Comparison of ENCODE assay signal across 25 cellular contexts in the genomic region with DNA sequence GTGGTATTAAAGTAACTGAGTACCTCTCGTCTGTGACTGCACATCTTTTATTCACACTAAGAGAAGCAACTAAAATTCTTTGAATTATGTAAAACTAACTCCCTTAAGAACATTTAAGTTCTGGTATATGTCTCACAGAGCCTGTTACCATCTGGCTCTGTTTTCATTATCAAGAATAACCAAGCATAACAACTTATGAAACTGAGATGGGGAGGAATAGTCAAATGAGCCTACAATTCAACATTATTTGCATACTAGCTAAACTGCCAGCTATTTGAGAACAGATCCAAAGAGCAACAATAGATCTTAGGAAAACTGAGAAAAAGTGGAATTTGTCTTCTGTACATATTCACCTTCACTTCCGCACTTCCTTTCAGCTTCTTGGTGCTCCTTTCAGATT. TPM values are rescaled to one million over a fixed set of nuclear protein-coding genes. Genes with fewer than 3 reads are reported as not detected.
DNase-seq lines count a peak whose midpoint lies in the region; ATAC-seq, FAIRE-seq and TF ChIP-seq lines count a peak whose summit lies in the region.
"Had no signal": no experiment of that assay in that cellular context is flagged by ENCODE, and none has a peak within 500 bp of the region (broad histone marks: within the 10 kb centered on the region; RNA-seq: fewer than 3 reads in every experiment).

No MANE protein-coding gene starts in this region.

- no peaks in the 10 kb centered on the region for H3K36me3 ChIP-seq in K562 (ENCODE audit: control insufficient read depth, insufficient read depth, low read length)
- H3K36me3 ChIP-seq: gastrocnemius medialis, right atrium auricular region had no signal

- 38% methylated on average over 2 of the region's 2 CpGs for WGBS in K562 (ENCODE audit: insufficient coverage, low coverage, missing lambda C conversion rate)

- no peak overlapping the region for H2AFZ ChIP-seq in K562 (ENCODE audit: low read depth, low read length)
- H2AFZ ChIP-seq: PC-9 had no signal

- ATAC-seq in GM19025 (IDR thresholded peaks at IDR 0.05; ENCODE audit: low read depth, unreplicated experiment) (peak; percentile 51), GM21576 (IDR thresholded peaks at IDR 0.05; ENCODE audit: unreplicated experiment) (peak; percentile 46), HG03103 (IDR thresholded peaks at IDR 0.05; ENCODE audit: low read depth, unreplicated experiment) (peak; percentile 52), K562 (no peak)
- ATAC-seq: activated CD8-positive, alpha-beta T cell treated with anti-CD3 and anti-CD28 coated beads for 36 hours; gastrocnemius medialis had no signal

- no peak for TF ChIP-seq CTCF in K562 (IDR thresholded peaks at IDR 0.05 in 2 of 3, conservative IDR thresholded peaks at IDR 0.05 in 1 of 3; ENCODE audit: insufficient read depth in 2 of 3, low read depth in 1 of 3, low read length in 3 of 3)

- BruUV-seq in K562 (replicated peaks; lab: Mats Ljungman, UMichigan): no TSS peak

- H3K27ac ChIP-seq in K562 (ENCODE audit: extremely low read depth, low read depth, low read length): no peak overlapping the region
- H3K27ac ChIP-seq: gastrocnemius medialis, PC-9, right atrium auricular region, testis had no signal

- H3K4me2 ChIP-seq in K562 (ENCODE audit: insufficient read depth, low read length): no peak overlapping the region
- H3K4me2 ChIP-seq: PC-9 had no signal

- DNase-seq in K562 (ENCODE audit: extremely low read depth in 1 of 4, low spot score in 3 of 4) (no peak), NCI-H2196 treated with DMSO at 0.1 percent for 48 hours (lab: John Stamatoyannopoulos, UW; ENCODE audit: unreplicated experiment) (no peak), AG20443 (ENCODE audit: low spot score) (no peak), NOMO-1 treated with dmso at 0.1 percent for 144 hours (lab: John Stamatoyannopoulos, UW; ENCODE audit: unreplicated experiment) (no peak), NCI-H1105 (lab: John Stamatoyannopoulos, UW) (no peak)
- DNase-seq: activated CD8-positive, alpha-beta T cell treated with anti-CD3 and anti-CD28 coated beads for 36 hours; activated naive CD4-positive, alpha-beta T cell treated with anti-CD3 and anti-CD28 coated beads, Interleukin-2, amount 50 U/mL, for 16 hours; activated T-cell treated with anti-CD3 and anti-CD28 coated beads, Interleukin-2, amount 50 U/mL, for 1 hour; aorta; CD8-positive, alpha-beta memory T cell; cerebellar nuclear complex; DND-41; effector CD4-positive, alpha-beta T cell; gastrocnemius medialis; kidney glomerular epithelial cell; NCI-H1417 treated with DMSO at 0.1 percent for 48 hours; NCI-H2171 treated with DMSO at 0.1 percent for 48 hours; NCI-H82; PC-9; T-helper 2 cell; testis had no signal

- no peak for TF ChIP-seq EP300 in K562 (IDR thresholded peaks at IDR 0.05; ENCODE audit: low read length)

- CTCF ChIA-PET in K562 (lab: Yijun Ruan, JAX; ENCODE audit: low intra/inter-chr PET ratio): no interaction called here

- H3K9me1 ChIP-seq in K562 (ENCODE audit: control insufficient read depth, insufficient read depth, low read length): no peaks in the 10 kb centered on the region

- H4K20me1 ChIP-seq in K562 (replicated peaks; ENCODE audit: control insufficient read depth, insufficient read depth, low read length): no peaks in the 10 kb centered on the region

- no peaks in the 10 kb centered on the region for H3K9me3 ChIP-seq in K562 (replicated peaks; ENCODE audit: control insufficient read depth, insufficient read depth, low read depth, low read length)
- H3K9me3 ChIP-seq: gastrocnemius medialis, right atrium auricular region, testis had no signal

- no peak for TF ChIP-seq POLR2A in K562 (conservative IDR thresholded peaks at IDR 0.05)

- no peak for TF ChIP-seq RAD21 in K562 (CRISPR knock-in tag; conservative IDR thresholded peaks at IDR 0.05 in 1 of 2, IDR thresholded peaks at IDR 0.05 in 1 of 2)

- no peaks in the 10 kb centered on the region for H3K79me2 ChIP-seq in K562 (ENCODE audit: control insufficient read depth, insufficient read depth, low read length)

- in situ Hi-C loops in K562 (cut with MboI): no loop called here

- FAIRE-seq in K562 (lab: Jason Lieb, UNC): peak; percentile 49

- H3K9ac ChIP-seq in K562 (ENCODE audit: insufficient read depth in 1 of 2, low read depth in 2 of 2, low read length in 2 of 2): no peak overlapping the region

- no peak overlapping the region for H3K4me3 ChIP-seq in K562
- H3K4me3 ChIP-seq: gastrocnemius medialis, PC-9, right atrium auricular region, testis had no signal

- POLR2A ChIA-PET in K562 (lab: Yijun Ruan, JAX): no interaction called here

- no peaks in the 10 kb centered on the region for H3K27me3 ChIP-seq in K562 (ENCODE audit: control insufficient read depth in 2 of 2, insufficient read depth in 2 of 2, low read length in 2 of 2)
- H3K27me3 ChIP-seq: gastrocnemius medialis, right atrium auricular region, testis had no signal

- intact Hi-C loops in K562 (cut with micrococcal nuclease): no loop called here

- H3K4me1 ChIP-seq in K562 (replicated peaks in 1 of 2; ENCODE audit: control insufficient read depth in 2 of 2, insufficient read depth in 2 of 2, low read length in 2 of 2): peaks cover 0 to 9% of the 10 kb centered on the region in 2 experiments; a peak in 2 of 5 replicates
- H3K4me1 ChIP-seq: gastrocnemius medialis, right atrium auricular region, testis had no signal

TF ChIP-seq in K562, 482 proteins besides CTCF, POLR2A, EP300 and RAD21:
- TF ChIP-seq LCOR (CRISPR knock-in tag; IDR thresholded peaks at IDR 0.05): no peak
- no peak for TF ChIP-seq ZNF23 (CRISPR knock-in tag; IDR thresholded peaks at IDR 0.05)
- TF ChIP-seq THRB (CRISPR knock-in tag; conservative IDR thresholded peaks at IDR 0.05): no peak
- no peak for TF ChIP-seq SIRT6 (IDR thresholded peaks at IDR 0.05; ENCODE audit: low read depth, low read length)
- TF ChIP-seq, protein P1, sequence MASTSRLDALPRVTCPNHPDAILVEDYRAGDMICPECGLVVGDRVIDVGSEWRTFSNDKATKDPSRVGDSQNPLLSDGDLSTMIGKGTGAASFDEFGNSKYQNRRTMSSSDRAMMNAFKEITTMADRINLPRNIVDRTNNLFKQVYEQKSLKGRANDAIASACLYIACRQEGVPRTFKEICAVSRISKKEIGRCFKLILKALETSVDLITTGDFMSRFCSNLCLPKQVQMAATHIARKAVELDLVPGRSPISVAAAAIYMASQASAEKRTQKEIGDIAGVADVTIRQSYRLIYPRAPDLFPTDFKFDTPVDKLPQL (IDR thresholded peaks at IDR 0.05; ENCODE audit: extremely low read depth, insufficient read length): no peak
- TF ChIP-seq KLF10 (CRISPR knock-in tag; IDR thresholded peaks at IDR 0.05): no peak
- no peak for TF ChIP-seq MBD2 (IDR thresholded peaks at IDR 0.05; ENCODE audit: borderline replicate concordance, low read depth)
- no peak for TF ChIP-seq BMI1 (IDR thresholded peaks at IDR 0.05; ENCODE audit: low read length)
- TF ChIP-seq USF1 (CRISPR knock-in tag; IDR thresholded peaks at IDR 0.05): no peak
TF ChIP-seq in K562: peak in this region for 0.

RNA-seq across cellular contexts. Expression of gene ISOC1, which starts 25.2 kb away (rescaled TPM):
- 7.7 and 15.0 TPM in 2 replicates for total RNA-seq in K562 (2011; cell fraction: chromatin; rRNA removed; ENCODE audit: low replicate concordance)
- 8.7 and 10.7 TPM in 2 replicates for total RNA-seq in K562 (2011; cell fraction: nucleolus; rRNA removed)
- total RNA-seq in K562 (2011; cell fraction: nucleoplasm; rRNA removed): 12.4 and 20.6 TPM in 2 replicates
- total RNA-seq in K562 (2014; rRNA removed) (47.3 and 52.0 TPM in 2 replicates), K562 (2014; rRNA removed; fragmentation: Illumina TruSeq; extraction: Trizol) (51.3 and 52.3 TPM in 2 replicates), K562 (2015; rRNA removed; fragmentation: Illumina TruSeq; extraction: Trizol) (49.3 and 52.6 TPM in 2 replicates), K562 (2021) (50.5 and 54.0 TPM in 2 replicates)
- polyA plus RNA-seq in K562 (2011; rRNA removed) (46.3 and 67.9 TPM in 2 replicates), K562 (2014; fragmentation: Illumina TruSeq; extraction: Trizol) (52.3 and 60.9 TPM in 2 replicates), K562 (2014; fragmentation: Nextera tagmentation; extraction: Ambion mirVana) (10 to 100 TPM; 14.0 to 20.7 TPM), K562 (2014; rRNA removed) (55.9 and 66.5 TPM in 2 replicates)
- 41.2 TPM in 2 replicates for polyA plus RNA-seq in K562 (2011; cell fraction: cytosol; rRNA removed)
- 12.5 and 14.6 TPM in 2 replicates for polyA plus RNA-seq in K562 (2011; cell fraction: nucleus; rRNA removed)
- 32.7 and 47.2 TPM in 2 replicates for polyA plus RNA-seq in K562 (2012)
- 52.4 and 67.7 TPM in 2 replicates for polyA minus RNA-seq in K562 (2011; rRNA and poly(A)+ RNA removed)
- 22.9 and 34.2 TPM in 2 replicates for polyA minus RNA-seq in K562 (2011; cell fraction: cytosol; rRNA and poly(A)+ RNA removed)
- 12.0 and 17.7 TPM in 2 replicates for polyA minus RNA-seq in K562 (2011; cell fraction: nucleus; rRNA and poly(A)+ RNA removed)
